8 cellular contexts compared by ENCODE assay signal in the genomic region with DNA sequence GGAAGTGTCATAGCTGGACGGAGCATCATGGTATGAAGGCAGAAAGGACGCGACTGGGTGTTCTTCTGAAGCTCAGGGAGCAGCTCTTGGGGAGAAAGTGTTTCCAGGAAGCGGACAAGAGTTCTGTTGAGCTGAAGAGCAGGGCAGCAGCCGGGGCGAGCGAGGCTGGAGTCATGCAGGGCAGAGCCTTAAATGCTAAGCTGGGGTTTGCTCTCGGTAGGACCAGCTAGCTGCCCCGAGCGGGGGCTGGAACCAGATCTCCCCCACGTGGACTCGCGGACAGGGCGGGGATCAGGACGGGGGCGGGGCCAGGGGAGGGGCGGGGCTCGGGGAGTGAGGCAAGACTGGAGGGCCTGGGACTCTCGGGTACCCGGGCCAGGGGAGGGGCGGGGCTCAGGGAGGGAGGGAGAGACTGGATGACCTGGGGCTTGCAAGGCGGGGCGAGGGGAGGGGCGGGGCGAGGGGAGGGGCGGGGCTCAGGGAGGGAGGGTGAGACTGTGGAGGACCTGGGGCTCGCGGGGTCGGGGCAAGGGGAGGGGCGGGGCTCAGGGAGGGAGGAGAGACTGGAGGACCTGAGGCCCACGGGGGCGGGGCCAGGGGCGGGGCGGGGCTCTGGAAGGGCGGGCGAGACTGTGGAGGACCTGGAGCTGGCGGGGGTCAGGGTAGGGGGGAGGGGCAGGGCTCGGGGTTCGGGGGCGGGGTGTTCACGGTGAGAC. TPM values are rescaled to one million over a fixed set of nuclear protein-coding genes. Genes with fewer than 3 reads are reported as not detected.
DNase-seq lines count a peak whose midpoint lies in the region; TF ChIP-seq lines count a peak whose summit lies in the region.

No MANE protein-coding gene starts in this region.

- H3K9ac ChIP-seq in MM.1S (ENCODE audit: low read length) (peak overlapping the region; percentile 46; the same call in 1 of the 2 replicates), SK-N-SH (no peak overlapping the region), subcutaneous abdominal adipose tissue (ENCODE audit: low read length in 5 of 5) (peak overlapping the region in 3 of 5 donors; percentile 23 to 72 (median 42))

- H3K4me2 ChIP-seq in MM.1S (ENCODE audit: low read depth, low read length), result peak overlapping the region; percentile 86
- H3K4me2 ChIP-seq in SK-N-SH, result peak overlapping the region; percentile 93

- peak; percentile 54 for DNase-seq in DMS79 (lab: John Stamatoyannopoulos, UW)
- peak; percentile 79 for DNase-seq in H4 (ENCODE audit: low spot score)
- DNase-seq in MM.1S, result peak; percentile 92
- peak; percentile 99 for DNase-seq in SK-N-SH
- peak; percentile 89 for DNase-seq in activated naive CD4-positive, alpha-beta T cell treated with anti-CD3 and anti-CD28 coated beads, Interleukin-2, amount 50 U/mL, for 16 hours
- DNase-seq in globus pallidus (ENCODE audit: low spot score), result peak; percentile 82
- peak; percentile 24 to 92 (median 76) for DNase-seq in nucleus accumbens (lab: John Stamatoyannopoulos, UW)

- no peaks in the 10 kb centered on the region for H3K36me3 ChIP-seq in MM.1S (replicated peaks; ENCODE audit: insufficient read depth, low read length)
- no peaks in the 10 kb centered on the region for H3K36me3 ChIP-seq in SK-N-SH (replicated peaks in 1 of 2; ENCODE audit: control insufficient read depth in 1 of 2, insufficient read depth in 2 of 2, low read length in 1 of 2)
- peaks cover 0 to 4% (median 0%) of the 10 kb centered on the region in 5 donors for H3K36me3 ChIP-seq in subcutaneous abdominal adipose tissue (ENCODE audit: control insufficient read depth in 5 of 5, insufficient read depth in 5 of 5, low read length in 5 of 5)

- WGBS in SK-N-SH (ENCODE audit: low lambda C conversion rate), result 3% methylated on average over 25 of the region's 41 CpGs

- no peak overlapping the region for H3K27ac ChIP-seq in MM.1S (ENCODE audit: low read length)
- peak overlapping the region; percentile 55 to 69; a peak in 3 of 4 replicates for H3K27ac ChIP-seq in SK-N-SH (ENCODE audit: low read depth in 2 of 2, low read length in 1 of 2)
- peak overlapping the region; percentile 63 for H3K27ac ChIP-seq in subcutaneous abdominal adipose tissue (ENCODE audit: low read depth, low read length)

- H3F3A ChIP-seq in MM.1S (ENCODE audit: insufficient read depth, low read length) (peaks cover 7% of the 10 kb centered on the region; the same call in 1 of the 2 replicates), SK-N-SH (replicated peaks; ENCODE audit: insufficient read depth) (peaks cover 11% of the 10 kb centered on the region)

- TF ChIP-seq RAD21 in SK-N-SH (IDR thresholded peaks at IDR 0.05; ENCODE audit: low read length), result no peak

- peaks cover 9% of the 10 kb centered on the region for H3K4me1 ChIP-seq in MM.1S (ENCODE audit: low read length)
- H3K4me1 ChIP-seq in SK-N-SH (ENCODE audit: control insufficient read depth in 1 of 2, insufficient read depth in 2 of 2, low read depth in 1 of 2, low read length in 1 of 2), result peaks cover 0 to 14% of the 10 kb centered on the region in 2 experiments; a peak in 1 of 4 replicates
- peaks cover 6 to 59% (median 50%) of the 10 kb centered on the region in 5 donors for H3K4me1 ChIP-seq in subcutaneous abdominal adipose tissue (ENCODE audit: control insufficient read depth in 5 of 5, insufficient read depth in 5 of 5, low read length in 5 of 5)

- no peak for TF ChIP-seq CTCF in MM.1S (IDR thresholded peaks at IDR 0.05; ENCODE audit: low read length)
- TF ChIP-seq CTCF in SK-N-SH (IDR thresholded peaks at IDR 0.05), result no peak

- no peak for TF ChIP-seq EP300 in SK-N-SH (IDR thresholded peaks at IDR 0.05; ENCODE audit: borderline replicate concordance in 1 of 2, low read depth in 1 of 2, low read length in 1 of 2)

- peaks cover 20% of the 10 kb centered on the region for H3K79me2 ChIP-seq in MM.1S (ENCODE audit: low read length)
- H3K79me2 ChIP-seq in SK-N-SH (ENCODE audit: insufficient read depth), result no peaks in the 10 kb centered on the region

- H2AFZ ChIP-seq in MM.1S (ENCODE audit: low read length), result peak overlapping the region; percentile 89
- H2AFZ ChIP-seq in SK-N-SH (ENCODE audit: low read depth), result peak overlapping the region; percentile 96

- H3K27me3 ChIP-seq in MM.1S (replicated peaks; ENCODE audit: insufficient read depth, low read length) (no peaks in the 10 kb centered on the region), SK-N-SH (ENCODE audit: insufficient read depth) (no peaks in the 10 kb centered on the region), subcutaneous abdominal adipose tissue (ENCODE audit: control insufficient read depth in 5 of 5, insufficient read depth in 4 of 5, low read length in 5 of 5) (no peaks in the 10 kb centered on the region)

- CTCF ChIA-PET in SK-N-SH (lab: Yijun Ruan, JAX), result interaction anchor here (0.7 kb wide), 1 partner anchor 11 kb away, joined by 3 read pairs; no protein-coding TSS in a partner anchor

- H4K20me1 ChIP-seq in MM.1S (ENCODE audit: insufficient read depth, low read length) (no peaks in the 10 kb centered on the region), SK-N-SH (ENCODE audit: insufficient read depth) (no peaks in the 10 kb centered on the region)

- POLR2A ChIA-PET in SK-N-SH (lab: Yijun Ruan, JAX), result interaction anchor here (0.5 kb wide), 1 partner anchor 803 kb away, joined by 3 read pairs; no protein-coding TSS in a partner anchor

- H3K4me3 ChIP-seq in MM.1S (ENCODE audit: low read length) (peak overlapping the region; percentile 90), SK-N-SH (ENCODE audit: low read depth in 2 of 2, low read length in 1 of 2) (peak overlapping the region; percentile 67 to 81), subcutaneous abdominal adipose tissue (ENCODE audit: low read depth in 1 of 5, low read length in 5 of 5) (peak overlapping the region; percentile 71 to 80 (median 77))

- H3K9me3 ChIP-seq in MM.1S (replicated peaks; ENCODE audit: insufficient read depth, low read length) (no peaks in the 10 kb centered on the region), SK-N-SH (no peaks in the 10 kb centered on the region), subcutaneous abdominal adipose tissue (ENCODE audit: control insufficient read depth in 5 of 5, low read length in 5 of 5) (no peaks in the 10 kb centered on the region)

- H3K9me2 ChIP-seq in MM.1S (replicated peaks; ENCODE audit: insufficient read depth, low read length) (no peaks in the 10 kb centered on the region), SK-N-SH (no peaks in the 10 kb centered on the region)

TF ChIP-seq in SK-N-SH, 30 proteins besides CTCF, POLR2A, EP300 and RAD21:
- TF ChIP-seq MXI1 (IDR thresholded peaks at IDR 0.05; ENCODE audit: low read depth, low read length) (peak; percentile 83), NRF1 (IDR thresholded peaks at IDR 0.05; ENCODE audit: low read depth, low read length) (no peak)
- TF ChIP-seq, protein P1, sequence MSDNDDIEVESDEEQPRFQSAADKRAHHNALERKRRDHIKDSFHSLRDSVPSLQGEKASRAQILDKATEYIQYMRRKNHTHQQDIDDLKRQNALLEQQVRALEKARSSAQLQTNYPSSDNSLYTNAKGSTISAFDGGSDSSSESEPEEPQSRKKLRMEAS (IDR thresholded peaks at IDR 0.05; ENCODE audit: low read depth), result peak; percentile 62; the same call in 1 of the 2 replicates

RNA-seq across cellular contexts. Expression of gene FAH, which starts 0.5 kb away (rescaled TPM):
- 50.3 and 56.6 TPM in 2 replicates for total RNA-seq in H4 (2014; rRNA removed; shearing (Covaris generic))
- 34.9 and 36.9 TPM in 2 replicates for polyA plus RNA-seq in SK-N-SH (2012; rRNA removed)
- 24.4 and 27.8 TPM in 2 replicates for polyA plus RNA-seq in SK-N-SH (2012; cell fraction: cytosol; rRNA removed)
- polyA plus RNA-seq in SK-N-SH (2012; cell fraction: nucleus; rRNA removed), result 64.1 and 93.9 TPM in 2 replicates
